8 cellular contexts compared by ENCODE assay signal in genomic region chr21:37220433-37220980, GRCh38. TPM values are rescaled to one million over a fixed set of nuclear protein-coding genes. Genes with fewer than 3 reads are reported as not detected.
DNase-seq lines count a peak whose midpoint lies in the region; ATAC-seq, FAIRE-seq and TF ChIP-seq lines count a peak whose summit lies in the region.

No MANE protein-coding gene starts in this region.

- peak overlapping the region; percentile 67 for H3K9ac ChIP-seq in astrocyte (ENCODE audit: low read length)
- peak overlapping the region; percentile 32 for H3K9ac ChIP-seq in iPS-15b (ENCODE audit: low read depth, low read length)

- ATAC-seq in GM19351 (IDR thresholded peaks at IDR 0.05; ENCODE audit: unreplicated experiment) (peak; percentile 36), HG03378 (IDR thresholded peaks at IDR 0.05; ENCODE audit: unreplicated experiment) (peak; percentile 38)

- H3K27me3 ChIP-seq in astrocyte (ENCODE audit: insufficient read depth, low read length) (no peaks in the 10 kb centered on the region), iPS-15b (ENCODE audit: control insufficient read depth, insufficient read depth, low read length) (peaks cover 11% of the 10 kb centered on the region)

- H4K20me1 ChIP-seq in astrocyte (ENCODE audit: insufficient read depth, low read length), result peaks cover 4% of the 10 kb centered on the region

- no peak for FAIRE-seq in astrocyte (lab: Jason Lieb, UNC)
- no peak for FAIRE-seq in RCC 7860 (lab: Jason Lieb, UNC)

- TF ChIP-seq CTCF in astrocyte (IDR thresholded peaks at IDR 0.05; ENCODE audit: insufficient read depth, low read depth, low read length), result no peak

- peak overlapping the region; percentile 23 for H3K27ac Mint-ChIP-seq in astrocyte (ENCODE audit: unreplicated experiment)

- H3K4me3 ChIP-seq in astrocyte (ENCODE audit: insufficient read depth, low read depth, low read length) (peak overlapping the region; percentile 63), iPS-15b (ENCODE audit: low read depth, low read length) (peak overlapping the region; percentile 57), skin epidermis (peak overlapping the region; percentile 45 to 80 (median 53))

- peaks cover 2% of the 10 kb centered on the region for H3K27me3 Mint-ChIP-seq in astrocyte (ENCODE audit: low read depth, unreplicated experiment)

- H3K4me1 Mint-ChIP-seq in astrocyte (ENCODE audit: low read depth, unreplicated experiment), result no peaks in the 10 kb centered on the region

- H3K9me3 ChIP-seq in astrocyte (ENCODE audit: insufficient read depth, low read depth, low read length), result peaks cover 3% of the 10 kb centered on the region
- no peaks in the 10 kb centered on the region for H3K9me3 ChIP-seq in iPS-15b (ENCODE audit: control insufficient read depth, insufficient read depth, low read length)

- peak overlapping the region; percentile 86 for H3K4me2 ChIP-seq in astrocyte (ENCODE audit: low read length)

- H3K36me3 Mint-ChIP-seq in astrocyte (ENCODE audit: low read depth, unreplicated experiment), result peaks cover 30% of the 10 kb centered on the region

- H3K36me3 ChIP-seq in astrocyte (ENCODE audit: insufficient read depth, low read length), result peaks cover 11% of the 10 kb centered on the region
- H3K36me3 ChIP-seq in iPS-15b (ENCODE audit: control insufficient read depth, insufficient read depth, low read length), result peaks cover 18% of the 10 kb centered on the region

- DNase-seq in D341Med (ENCODE audit: low spot score), result peak; percentile 77
- peak; percentile 44 for DNase-seq in RPMI7951 (ENCODE audit: low read depth)
- DNase-seq in astrocyte (ENCODE audit: low read depth), result peak; percentile 40
- DNase-seq in RCC 7860 (ENCODE audit: low spot score), result no peak

- H3K4me1 ChIP-seq in astrocyte (ENCODE audit: insufficient read depth, low read length), result peaks cover 5% of the 10 kb centered on the region
- H3K4me1 ChIP-seq in iPS-15b (ENCODE audit: control insufficient read depth, insufficient read depth, low read length), result no peaks in the 10 kb centered on the region

- H2AFZ ChIP-seq in astrocyte (ENCODE audit: low read depth, low read length), result peak overlapping the region; percentile 65

- peaks cover 3% of the 10 kb centered on the region for H3K9me3 Mint-ChIP-seq in astrocyte (ENCODE audit: unreplicated experiment)

- peak overlapping the region; percentile 71 for H3K4me3 Mint-ChIP-seq in astrocyte (ENCODE audit: unreplicated experiment)

- H3K27ac ChIP-seq in astrocyte (ENCODE audit: low read depth, low read length) (peak overlapping the region; percentile 17), skin epidermis (peak overlapping the region in 20 of 21 experiments; percentile 10 to 85 (median 80))

- H3K79me2 ChIP-seq in astrocyte (ENCODE audit: insufficient read depth, low read length), result no peaks in the 10 kb centered on the region

RNA-seq across cellular contexts. Expression of gene VPS26C, which starts 46.6 kb away (rescaled TPM):
- total RNA-seq in RPMI7951 (2014; rRNA removed; shearing (Covaris generic)), result 52.5 and 52.6 TPM in 2 replicates
- total RNA-seq in astrocyte, result 47.2 and 52.9 TPM in 2 replicates
